11 cellular contexts compared by ENCODE assay signal in the genomic region with DNA sequence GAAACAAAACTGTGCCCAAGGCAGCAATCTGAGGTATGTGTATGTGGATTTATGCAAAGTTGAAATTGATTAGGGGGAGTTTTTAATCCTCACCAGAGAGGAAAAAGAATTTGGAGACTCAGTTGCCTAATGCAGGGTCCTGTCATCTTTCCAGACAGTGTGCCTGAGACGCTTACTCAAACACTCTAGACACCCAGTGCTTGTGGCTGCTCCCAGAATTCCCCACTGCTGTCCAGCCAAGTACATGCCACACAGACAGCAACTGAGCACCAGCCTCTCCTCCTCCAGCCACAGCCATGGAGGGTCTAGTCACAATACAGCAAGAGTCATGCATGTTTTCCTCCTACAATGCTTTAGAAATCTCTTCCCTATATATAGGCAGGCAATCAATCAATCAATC.
DNase-seq lines count a peak whose midpoint lies in the region; ATAC-seq lines count a peak whose summit lies in the region.
"Had no signal": no experiment of that assay in that cellular context is flagged by ENCODE, and none has a peak within 500 bp of the region (broad histone marks: within the 10 kb centered on the region; RNA-seq: fewer than 3 reads in every experiment).

No MANE protein-coding gene starts in this region.

- no peak overlapping the region for H4K91ac ChIP-seq in trophoblast cell (ENCODE audit: low read depth, low read length)

- no peak overlapping the region for H4K12ac ChIP-seq in trophoblast cell (ENCODE audit: low read depth, low read length)

- H2AK5ac ChIP-seq in trophoblast cell (ENCODE audit: low read length): no peak overlapping the region

- H3K27ac ChIP-seq in adipose tissue (ENCODE audit: low read depth, low read length) (peak overlapping the region; percentile 28), trophoblast cell (ENCODE audit: low read depth, low read length) (peak overlapping the region; percentile 54)
- H3K27ac ChIP-seq: C4-2B had no signal

- no peak overlapping the region for H3K4me3 ChIP-seq in trophoblast cell (ENCODE audit: low read depth, low read length)

- no peak overlapping the region for H3K23ac ChIP-seq in trophoblast cell (ENCODE audit: low read length)

- H3K9me3 ChIP-seq in trophoblast cell (ENCODE audit: insufficient read depth, low read depth, low read length): no peaks in the 10 kb centered on the region

- no peak overlapping the region for H3K4ac ChIP-seq in trophoblast cell (ENCODE audit: low read depth, low read length)

- H3K79me2 ChIP-seq in trophoblast cell (ENCODE audit: control insufficient read depth, insufficient read depth, low read length, poor library complexity): no peaks in the 10 kb centered on the region

- H2BK12ac ChIP-seq in trophoblast cell (ENCODE audit: low read length): no peak overlapping the region

- H3K4me2 ChIP-seq in trophoblast cell (ENCODE audit: low read length): no peak overlapping the region

- H2AFZ ChIP-seq in trophoblast cell (ENCODE audit: insufficient read depth, low read length, poor library complexity): no peak overlapping the region

- ATAC-seq in HG03025 (IDR thresholded peaks at IDR 0.05; ENCODE audit: low FRiP score, unreplicated experiment) (no peak), HG03139 (IDR thresholded peaks at IDR 0.05; ENCODE audit: unreplicated experiment) (no peak), GM19035 (IDR thresholded peaks at IDR 0.05; ENCODE audit: unreplicated experiment) (no peak)

- no peak overlapping the region for H2BK120ac ChIP-seq in trophoblast cell (ENCODE audit: insufficient read depth, low read length, poor library complexity)

- H3K9ac ChIP-seq in trophoblast cell (ENCODE audit: low read length): no peak overlapping the region

- H3K27me3 ChIP-seq in trophoblast cell (ENCODE audit: insufficient read depth, low read length): no peaks in the 10 kb centered on the region

- H3K14ac ChIP-seq in trophoblast cell (ENCODE audit: low read length): no peak overlapping the region

- DNase-seq in AG20443 (ENCODE audit: low spot score) (peak; percentile 50), glomerular visceral epithelial cell (ENCODE audit: extremely low spot score) (peak; percentile 30), trophoblast cell (no peak), SW 1271 (lab: John Stamatoyannopoulos, UW) (no peak)
- DNase-seq: activated naive CD4-positive, alpha-beta T cell; NCI-H446 had no signal

- H3K36me3 ChIP-seq in trophoblast cell (ENCODE audit: control insufficient read depth in 1 of 2, insufficient read depth in 2 of 2, low read length in 2 of 2): peaks cover 11 to 19% of the 10 kb centered on the region in 2 experiments

- H3K18ac ChIP-seq in trophoblast cell (ENCODE audit: low read length): no peak overlapping the region

- WGBS in adipose tissue, 3 donors: 40 to 62% (median 51%) methylated on average over 1 of the region's 1 CpG
- no CpG with 5 or more reads among the region's 1 CpG for WGBS in trophoblast cell (ENCODE audit: extremely low coverage, insufficient coverage, insufficient read length)

- no peak overlapping the region for H4K8ac ChIP-seq in trophoblast cell (ENCODE audit: low read depth, low read length)

- H3K79me1 ChIP-seq in trophoblast cell (ENCODE audit: low read length): no peaks in the 10 kb centered on the region

- H2BK5ac ChIP-seq in trophoblast cell (ENCODE audit: low read depth, low read length, poor library complexity): no peak overlapping the region

- H3K4me1 ChIP-seq in trophoblast cell (ENCODE audit: control insufficient read depth in 1 of 2, insufficient read depth in 2 of 2, low read length in 2 of 2): peaks cover 7 to 14% of the 10 kb centered on the region in 2 experiments

Comparison
In these comparisons a context has a peak if more than half of its experiments do, and no peak if none do; other contexts are left out.
1. DNase-seq: peak in AG20443 (single experiment) and glomerular visceral epithelial cell (single experiment); none in trophoblast cell (0 of 2) and SW 1271 (0 of 2).